Comparison of ENCODE assay signal across 8 cellular contexts in the genomic region with DNA sequence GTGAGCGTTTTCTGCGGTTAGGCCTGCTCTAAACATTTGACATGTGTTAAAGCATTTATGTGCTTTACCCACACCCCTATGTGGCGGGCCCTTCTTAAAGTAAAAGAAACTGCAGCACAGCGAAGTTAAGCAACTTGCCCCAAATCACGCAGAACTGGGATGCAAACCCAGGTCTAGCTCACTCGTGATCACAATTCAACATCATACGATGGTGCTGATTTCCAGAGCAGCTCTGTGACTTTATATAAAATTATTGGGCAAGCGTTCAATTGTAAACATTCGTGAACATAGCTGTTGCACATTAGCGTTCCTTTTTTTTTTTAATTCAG. TPM values are rescaled to one million over a fixed set of nuclear protein-coding genes. Genes with fewer than 3 reads are reported as not detected.
A peak's percentile ranks its signal among the peaks of the same experiment; 100 is the strongest.
DNase-seq lines count a peak whose midpoint lies in the region; ATAC-seq and TF ChIP-seq lines count a peak whose summit lies in the region.

No MANE protein-coding gene starts in this region.

- H3K27ac ChIP-seq in Panc1 (ENCODE audit: low read length), result peak overlapping the region; percentile 95
- H3K27ac ChIP-seq in neuronal stem cell (replicated peaks; ENCODE audit: low read length), result no peak overlapping the region

- intact Hi-C loops in Calu3 (cut with micrococcal nuclease; ENCODE audit: unreplicated experiment), result loop anchor here (5.0 to 10.0 kb wide), 4 partner anchors 85 to 958 kb away; partner anchors contain the start of genes ELL2 and RHOBTB3
- intact Hi-C loops in Panc1 (cut with micrococcal nuclease; ENCODE audit: unreplicated experiment), result loop anchor here (5.0 kb wide), 1 partner anchor 85 kb away; the partner anchor contains the start of gene RHOBTB3

- CTCF ChIA-PET in Calu3 (lab: Charles Lee) (interaction anchor here (0.7 to 1.4 kb wide), 7 partner anchors 8 to 1105 kb away, joined by 3 to 7 read pairs (median 4); partner anchors contain the start of gene GLRX), Panc1 (lab: Charles Lee) (interaction anchor here (1.0 kb wide), 1 partner anchor 51 kb away, joined by 3 read pairs; no protein-coding TSS in a partner anchor)

- POLR2A ChIA-PET in Panc1 (lab: Charles Lee), result interaction anchor here (0.5 to 0.7 kb wide), 4 partner anchors 87 to 572 kb away, joined by 3 to 4 read pairs (median 3); no protein-coding TSS in a partner anchor

- H3K9me3 Mint-ChIP-seq in Calu3 (ENCODE audit: low read depth, unreplicated experiment), result no peaks in the 10 kb centered on the region

- no CpG with 5 or more reads among the region's 10 CpGs for WGBS in neuronal stem cell (ENCODE audit: extremely low coverage in 2 of 2, insufficient read length in 2 of 2, insufficient replicate concordance in 1 of 2), 2 donors

- H2BK12ac ChIP-seq in neuronal stem cell (ENCODE audit: low read length), result no peak overlapping the region

- peaks cover 15% of the 10 kb centered on the region for H3K36me3 Mint-ChIP-seq in Calu3 (ENCODE audit: insufficient read depth, unreplicated experiment)

- H2BK120ac ChIP-seq in neuronal stem cell (ENCODE audit: low read depth, low read length), result no peak overlapping the region

- H3K4me3 Mint-ChIP-seq in Calu3 (ENCODE audit: low read depth, unreplicated experiment), result peak overlapping the region; percentile 80

- H3K23ac ChIP-seq in neuronal stem cell (ENCODE audit: low read depth, low read length, poor library complexity), result no peak overlapping the region

- H3K4me1 ChIP-seq in Panc1 (ENCODE audit: control insufficient read depth, insufficient read depth, low read length), result peaks cover 20% of the 10 kb centered on the region
- H3K4me1 ChIP-seq in neuronal stem cell (ENCODE audit: control insufficient read depth in 2 of 2, insufficient read depth in 1 of 2, low read depth in 1 of 2, low read length in 2 of 2), result peaks cover 0 to 3% of the 10 kb centered on the region in 2 donors

- H3K36me3 ChIP-seq in Panc1 (ENCODE audit: control insufficient read depth, insufficient read depth, low read length) (no peaks in the 10 kb centered on the region), neuronal stem cell (replicated peaks in 1 of 2; ENCODE audit: control insufficient read depth in 2 of 2, insufficient read depth in 2 of 2, low read length in 2 of 2) (no peaks in the 10 kb centered on the region)

- H2BK5ac ChIP-seq in neuronal stem cell (ENCODE audit: low read length), result no peak overlapping the region

- H3K27me3 ChIP-seq in Panc1 (ENCODE audit: control insufficient read depth, insufficient read depth, low read length) (no peaks in the 10 kb centered on the region), neuronal stem cell (ENCODE audit: control insufficient read depth in 3 of 3, insufficient read depth in 3 of 3, low read depth in 1 of 3, low read length in 3 of 3) (peaks cover 0 to 2% (median 0%) of the 10 kb centered on the region in 3 experiments)

- H3K27me3 Mint-ChIP-seq in Calu3 (ENCODE audit: unreplicated experiment), result no peaks in the 10 kb centered on the region

- H3K9me3 ChIP-seq in Panc1 (ENCODE audit: control insufficient read depth, insufficient read depth, low read depth, low read length), result no peaks in the 10 kb centered on the region
- H3K9me3 ChIP-seq in neuronal stem cell (replicated peaks in 1 of 2; ENCODE audit: control insufficient read depth in 2 of 2, insufficient read depth in 1 of 2, low read depth in 1 of 2, low read length in 2 of 2), result peaks cover 0 to 4% of the 10 kb centered on the region in 2 donors

- BruUV-seq in Calu3 (replicated peaks; lab: Mats Ljungman, UMichigan) (no TSS peak), Panc1 (replicated peaks; lab: Mats Ljungman, UMichigan) (no TSS peak)

- no peak overlapping the region for H2AK5ac ChIP-seq in neuronal stem cell (ENCODE audit: low read depth, low read length)

- H2AFZ ChIP-seq in neuronal stem cell (ENCODE audit: low read length), result peak overlapping the region; percentile 80

- no peak for TF ChIP-seq CTCF in Calu3 (IDR thresholded peaks at IDR 0.05; ENCODE audit: unreplicated experiment)
- TF ChIP-seq CTCF in Panc1 (IDR thresholded peaks at IDR 0.05), result no peak

- DNase-seq in Calu3, result no peak
- no peak for DNase-seq in Panc1 (ENCODE audit: low read depth, low spot score)
- DNase-seq in neuronal stem cell (ENCODE audit: low spot score), result no peak
- DNase-seq in effector CD8-positive, alpha-beta T cell (lab: John Stamatoyannopoulos, UW), result no peak
- DNase-seq in UCSD-AML1 (lab: John Stamatoyannopoulos, UW; ENCODE audit: unreplicated experiment), result no peak

- in situ Hi-C loops in Panc1 (cut with HindIII; ENCODE audit: low pct_unique_long_range_greater_than_20kb, low sequenced_read_pairs), result no loop called here

- H3K4me1 Mint-ChIP-seq in Calu3 (ENCODE audit: low read depth, unreplicated experiment), result peaks cover 18% of the 10 kb centered on the region

- H3K18ac ChIP-seq in neuronal stem cell (ENCODE audit: low read length), result peak overlapping the region; percentile 81

- H3K79me1 ChIP-seq in neuronal stem cell (ENCODE audit: low read depth, low read length), result no peaks in the 10 kb centered on the region

- peak overlapping the region; percentile 39 for H3K9ac ChIP-seq in neuronal stem cell (ENCODE audit: low read depth, low read length, poor library complexity)

- H2BK15ac ChIP-seq in neuronal stem cell (ENCODE audit: low read length), result no peak overlapping the region

- H3K4me3 ChIP-seq in Panc1 (ENCODE audit: low read depth in 2 of 2, low read length in 2 of 2) (peak overlapping the region; percentile 53 to 54), neuronal stem cell (ENCODE audit: low read length in 2 of 2) (peak overlapping the region; percentile 45 to 81)

- H3K14ac ChIP-seq in neuronal stem cell (ENCODE audit: low read length), result no peak overlapping the region

- H3K4me2 ChIP-seq in neuronal stem cell (ENCODE audit: insufficient read depth, low read length, poor library complexity, severe bottlenecking), result peak overlapping the region; percentile 67

- ATAC-seq in Panc1 (peak; percentile 32; the same call in 1 of the 2 replicates), esophagus mucosa (peak; percentile 3), HG03378 (IDR thresholded peaks at IDR 0.05; ENCODE audit: unreplicated experiment) (no peak), GM18867 (IDR thresholded peaks at IDR 0.05; ENCODE audit: unreplicated experiment) (no peak)

- no peak overlapping the region for H4K91ac ChIP-seq in neuronal stem cell (ENCODE audit: low read depth, low read length, poor library complexity)

- no peak overlapping the region for H3K4ac ChIP-seq in neuronal stem cell (ENCODE audit: low read length)

- peak overlapping the region; percentile 75 for H3K27ac Mint-ChIP-seq in Calu3 (ENCODE audit: unreplicated experiment)

- H4K8ac ChIP-seq in neuronal stem cell (ENCODE audit: low read depth, low read length), result no peak overlapping the region

RNA-seq across cellular contexts. Expression of gene RFESD, which starts 0.7 kb away (rescaled TPM):
- total RNA-seq in Calu3 (2022) (1.8 and 2.9 TPM in 2 replicates), Panc1 (2021; ENCODE audit: unreplicated experiment) (2.2 TPM), esophagus mucosa (1.5 TPM)
- polyA plus RNA-seq in Panc1 (2012; ENCODE audit: insufficient read length), result 1.2 TPM
- 4.0 TPM for polyA plus RNA-seq in neuronal stem cell (2013, experiment 1 of 2)
- polyA plus RNA-seq in neuronal stem cell (2013, experiment 2 of 2), result 3.6 TPM

RNA-seq across cellular contexts. Expression of gene GPR150, which starts 27.4 kb away (rescaled TPM):
- total RNA-seq in Calu3 (2022) (0.17 and 0.24 TPM in 2 replicates), Panc1 (2021; ENCODE audit: unreplicated experiment) (0.54 TPM), esophagus mucosa (not detected)
- polyA plus RNA-seq in Panc1 (2012; ENCODE audit: insufficient read length), result 0.57 TPM
- polyA plus RNA-seq in neuronal stem cell (2013, experiment 1 of 2), result 0.22 TPM
- 0.21 TPM for polyA plus RNA-seq in neuronal stem cell (2013, experiment 2 of 2)

RNA-seq across cellular contexts. Expression of gene SPATA9, which starts 35.5 kb away (rescaled TPM):
- total RNA-seq in Calu3 (2022) (0.44 TPM in 1 of 2 replicates, not detected in the other), Panc1 (2021; ENCODE audit: unreplicated experiment) (0.15 TPM), esophagus mucosa (not detected)
- polyA plus RNA-seq in Panc1 (2012; ENCODE audit: insufficient read length), result 0.12 TPM
- polyA plus RNA-seq in neuronal stem cell (2013, experiment 1 of 2), result 0.11 TPM
- polyA plus RNA-seq in neuronal stem cell (2013, experiment 2 of 2), result 0.06 TPM

Comparison
In these comparisons a context has a peak if more than half of its experiments do, and no peak if none do; other contexts are left out.
1. ATAC-seq: peak in Panc1 (single experiment) and esophagus mucosa (single experiment); none in HG03378 (single experiment) and GM18867 (single experiment).